In genomic region chr2:154603682-154604081, GRCh38 we compare ENCODE assay signal across 19 cellular contexts.
A peak's percentile ranks its signal among the peaks of the same experiment; 100 is the strongest.
DNase-seq lines count a peak whose midpoint lies in the region; ATAC-seq, FAIRE-seq and TF ChIP-seq lines count a peak whose summit lies in the region.
"Had no signal": no experiment of that assay in that cellular context is flagged by ENCODE, and none has a peak within 500 bp of the region (broad histone marks: within the 10 kb centered on the region; RNA-seq: fewer than 3 reads in every experiment).

No MANE protein-coding gene starts in this region.

- no peak overlapping the region for H2BK20ac ChIP-seq in H1 (ENCODE audit: low read length)

- H2AFZ ChIP-seq in HepG2 (ENCODE audit: low read length), result no peak overlapping the region
- peak overlapping the region; percentile 34; the same call in 1 of the 2 replicates for H2AFZ ChIP-seq in H1 (ENCODE audit: low read length)

- no peak overlapping the region for H3K14ac ChIP-seq in H1 (ENCODE audit: insufficient read length)

- TF ChIP-seq RAD21 in HepG2 (CRISPR knock-in tag; IDR thresholded peaks at IDR 0.05) (no peak), H1 (IDR thresholded peaks at IDR 0.05 in 1 of 2, conservative IDR thresholded peaks at IDR 0.05 in 1 of 2; ENCODE audit: low read depth in 2 of 2, low read length in 2 of 2) (no peak; a peak in 1 of 4 replicates)

- H3K36me3 ChIP-seq in HepG2 (replicated peaks in 1 of 2; ENCODE audit: control insufficient read depth in 1 of 2, insufficient read depth in 2 of 2, low read length in 2 of 2), result no peaks in the 10 kb centered on the region
- H3K36me3 ChIP-seq in right lobe of liver, result no peaks in the 10 kb centered on the region
- no peaks in the 10 kb centered on the region for H3K36me3 ChIP-seq in H1 (ENCODE audit: control insufficient read depth in 2 of 4, insufficient read depth in 4 of 4, low read length in 3 of 4)
- H3K36me3 ChIP-seq in gastroesophageal sphincter, result no peaks in the 10 kb centered on the region
- H3K36me3 ChIP-seq: BLaER1 had no signal

- H4K8ac ChIP-seq in H1 (ENCODE audit: extremely low read depth, insufficient read depth, low read length), result no peak overlapping the region

- no peak overlapping the region for H4K5ac ChIP-seq in H1 (ENCODE audit: insufficient read length, low read depth, low read length)

- no peaks in the 10 kb centered on the region for H4K20me1 ChIP-seq in HepG2 (ENCODE audit: insufficient read depth, low read length)
- H4K20me1 ChIP-seq in H1 (replicated peaks in 1 of 2; ENCODE audit: control insufficient read depth in 1 of 2, insufficient read depth in 2 of 2, low read length in 2 of 2), result no peaks in the 10 kb centered on the region
- H4K20me1 ChIP-seq: BLaER1 had no signal

- H2BK120ac ChIP-seq in H1 (replicated peaks; ENCODE audit: low read depth, low read length), result no peak overlapping the region

- in situ Hi-C loops in HepG2 (cut with HindIII; ENCODE audit: extremely low pct_ligation_motif_present, low pct_unique_long_range_greater_than_20kb), result no loop called here

- FAIRE-seq in HepG2 (lab: Jason Lieb, UNC) (no peak), H1 (lab: Jason Lieb, UNC) (no peak)
- FAIRE-seq: GM12878, H54, K562 had no signal

- POLR2A ChIA-PET in HepG2 (lab: Yijun Ruan, JAX), result no interaction called here
- POLR2A ChIA-PET in H1 (lab: Charles Lee; ENCODE audit: partially characterized antibody), result no interaction called here

- no peak overlapping the region for H2BK15ac ChIP-seq in H1 (ENCODE audit: low read length)

- H3K18ac ChIP-seq in H1 (ENCODE audit: extremely low read depth, low read length), result no peak overlapping the region

- no peak overlapping the region for H2AK5ac ChIP-seq in H1 (ENCODE audit: low read depth, low read length)

- no peak overlapping the region for H3K4ac ChIP-seq in H1 (replicated peaks; ENCODE audit: insufficient read length, low read depth, low read length)

- H3K4me2 ChIP-seq in HepG2 (ENCODE audit: low read depth, low read length) (no peak overlapping the region), H1 (ENCODE audit: insufficient read depth in 1 of 2, low read depth in 2 of 2, low read length in 2 of 2) (no peak overlapping the region)
- H3K4me2 ChIP-seq: BLaER1 had no signal

- TF ChIP-seq POLR2A in HepG2 (IDR thresholded peaks at IDR 0.05; ENCODE audit: insufficient read depth in 1 of 2, low read depth in 2 of 2, low read length in 2 of 2), result no peak
- TF ChIP-seq POLR2A in right lobe of liver (IDR thresholded peaks at IDR 0.05), result no peak
- no peak for TF ChIP-seq POLR2A in H1 (IDR thresholded peaks at IDR 0.05; ENCODE audit: control extremely low read depth in 1 of 2, low read depth in 2 of 2, low read length in 2 of 2)
- no peak for TF ChIP-seq POLR2A in gastroesophageal sphincter (IDR thresholded peaks at IDR 0.05)

- H2BK5ac ChIP-seq in H1 (ENCODE audit: low read depth, low read length), result no peak overlapping the region

- BruUV-seq in HepG2 (replicated peaks; lab: Mats Ljungman, UMichigan), result no TSS peak

- H3K56ac ChIP-seq in H1 (replicated peaks; ENCODE audit: insufficient read length, low read depth, low read length), result no peak overlapping the region

- no peaks in the 10 kb centered on the region for H3K9me3 ChIP-seq in HepG2 (ENCODE audit: low read length)
- H3K9me3 ChIP-seq in right lobe of liver, result no peaks in the 10 kb centered on the region
- H3K9me3 ChIP-seq in H1 (ENCODE audit: insufficient read depth in 2 of 2, low read depth in 1 of 2, low read length in 1 of 2), result no peaks in the 10 kb centered on the region
- H3K9me3 ChIP-seq in gastroesophageal sphincter, result no peaks in the 10 kb centered on the region
- H3K9me3 ChIP-seq: BLaER1 had no signal

- H3K27me3 ChIP-seq in HepG2 (ENCODE audit: control insufficient read depth in 1 of 2, insufficient read depth in 2 of 2, low read length in 2 of 2), result no peaks in the 10 kb centered on the region
- H3K27me3 ChIP-seq in right lobe of liver, result no peaks in the 10 kb centered on the region
- H3K27me3 ChIP-seq in H1 (replicated peaks in 1 of 4; ENCODE audit: control insufficient read depth in 3 of 4, extremely low read depth in 1 of 4, insufficient read depth in 3 of 4, low read length in 3 of 4), result no peaks in the 10 kb centered on the region
- no peaks in the 10 kb centered on the region for H3K27me3 ChIP-seq in gastroesophageal sphincter
- H3K27me3 ChIP-seq: BLaER1 had no signal

- no peak overlapping the region for H3K4me3 ChIP-seq in HepG2 (replicated peaks in 1 of 3; ENCODE audit: insufficient read depth in 1 of 3, low read depth in 2 of 3, low read length in 3 of 3)
- H3K4me3 ChIP-seq in right lobe of liver, result no peak overlapping the region
- H3K4me3 ChIP-seq in H1 (ENCODE audit: extremely low read depth in 1 of 4, insufficient read depth in 2 of 4, low read depth in 3 of 4, low read length in 4 of 4), result no peak overlapping the region
- H3K4me3 ChIP-seq in gastroesophageal sphincter, result no peak overlapping the region
- H3K4me3 ChIP-seq: BLaER1, GM12878, K562 had no signal

- DNase-seq in HepG2 (ENCODE audit: low spot score) (no peak), right lobe of liver (no peak), H1 (ENCODE audit: low read depth in 1 of 2, low spot score in 2 of 2) (no peak), iPS-NIHi11 (ENCODE audit: low spot score) (peak; percentile 14), NCI-H82 treated with DMSO at 0.1 percent for 48 hours (lab: John Stamatoyannopoulos, UW; ENCODE audit: unreplicated experiment) (no peak)
- DNase-seq: 8988T; CD4-positive, alpha-beta memory T cell; DMS153; DND-41; EL; HFFc6; IMR-90 had no signal

- H3K4me1 ChIP-seq in HepG2 (ENCODE audit: insufficient read depth, low read length) (no peaks in the 10 kb centered on the region; the same call in 1 of the 2 replicates), right lobe of liver (peaks cover 0 to 16% (median 5%) of the 10 kb centered on the region in 4 donors), H1 (replicated peaks in 1 of 4; ENCODE audit: control insufficient read depth in 3 of 4, insufficient read depth in 4 of 4, low read length in 3 of 4) (no peaks in the 10 kb centered on the region), gastroesophageal sphincter (no peaks in the 10 kb centered on the region)
- H3K4me1 ChIP-seq: BLaER1 had no signal

- no peak overlapping the region for H2BK12ac ChIP-seq in H1 (ENCODE audit: low read depth, low read length)

- H3K27ac ChIP-seq in HepG2 (ENCODE audit: extremely low read length, insufficient read depth, low read length) (no peak overlapping the region), right lobe of liver (no peak overlapping the region), H1 (ENCODE audit: low read depth, low read length) (no peak overlapping the region), gastroesophageal sphincter (no peak overlapping the region)
- H3K27ac ChIP-seq: BLaER1 had no signal

- CTCF ChIA-PET in HepG2 (lab: Yijun Ruan, JAX; ENCODE audit: low intra/inter-chr PET ratio, low total read pairs) (no interaction called here), H1 (lab: Charles Lee; ENCODE audit: partially characterized antibody) (interaction anchor here (0.8 to 1.7 kb wide), 4 partner anchors 13 to 76 kb away, joined by 3 to 7 read pairs (median 3); no protein-coding TSS in a partner anchor)

- no peak overlapping the region for H3K23ac ChIP-seq in H1 (ENCODE audit: insufficient read length)

- H3K79me1 ChIP-seq in H1 (ENCODE audit: low read depth, low read length), result no peaks in the 10 kb centered on the region

- H3K9ac ChIP-seq in HepG2 (ENCODE audit: insufficient read depth, low read depth, low read length) (no peak overlapping the region), H1 (replicated peaks in 1 of 4; ENCODE audit: extremely low read depth in 1 of 4, low read depth in 3 of 4, low read length in 3 of 4) (no peak overlapping the region)
- H3K9ac ChIP-seq: BLaER1 had no signal

- no peaks in the 10 kb centered on the region for H3K23me2 ChIP-seq in H1 (ENCODE audit: low read depth, low read length)

- peak; percentile 56; the same call in 1 of the 3 replicates for ATAC-seq in HepG2
- no peak for ATAC-seq in right lobe of liver
- no peak for ATAC-seq in gastroesophageal sphincter
- no peak for ATAC-seq in HG02938 (IDR thresholded peaks at IDR 0.05; ENCODE audit: unreplicated experiment)
- ATAC-seq: GM12878, HCT116, K562 had no signal

- no peak for TF ChIP-seq EP300 in HepG2 (IDR thresholded peaks at IDR 0.05; ENCODE audit: low read depth in 2 of 2, low read length in 2 of 2)
- no peak for TF ChIP-seq EP300 in HepG2 (CRISPR knock-in tag; IDR thresholded peaks at IDR 0.05; ENCODE audit: borderline replicate concordance)
- TF ChIP-seq EP300 in H1 (IDR thresholded peaks at IDR 0.05; ENCODE audit: borderline replicate concordance in 1 of 2, low read depth in 2 of 2, low read length in 2 of 2), result no peak
- TF ChIP-seq EP300 in gastroesophageal sphincter (IDR thresholded peaks at IDR 0.05), result no peak

- no peak overlapping the region for H4K91ac ChIP-seq in H1 (replicated peaks; ENCODE audit: insufficient read length, low read length)

- intact Hi-C loops in HepG2 (cut with micrococcal nuclease; ENCODE audit: unreplicated experiment) (no loop called here), right lobe of liver (cut with DNase I) (no loop called here)

- TF ChIP-seq CTCF in HepG2 (CRISPR knock-in tag; IDR thresholded peaks at IDR 0.05) (no peak), right lobe of liver (IDR thresholded peaks at IDR 0.05) (no peak), H1 (IDR thresholded peaks at IDR 0.05; ENCODE audit: control extremely low read depth in 1 of 3, insufficient read depth in 1 of 3, low read depth in 1 of 3, low read length in 3 of 3) (peak; percentile 16 to 35 (median 19)), gastroesophageal sphincter (IDR thresholded peaks at IDR 0.05) (no peak)

- no peaks in the 10 kb centered on the region for H3K79me2 ChIP-seq in HepG2 (ENCODE audit: insufficient read depth, low read length)
- H3K79me2 ChIP-seq in H1 (ENCODE audit: control insufficient read depth in 1 of 2, insufficient read depth in 2 of 2, low read length in 2 of 2), result no peaks in the 10 kb centered on the region

TF ChIP-seq in HepG2, 621 proteins besides CTCF, POLR2A, EP300 and RAD21 (continues in another document):
- no peak for TF ChIP-seq MIXL1 (CRISPR knock-in tag; IDR thresholded peaks at IDR 0.05)
- no peak for TF ChIP-seq HNRNPL (IDR thresholded peaks at IDR 0.05; ENCODE audit: low read depth, low read length)
- no peak for TF ChIP-seq ZNF724P (CRISPR knock-in tag; IDR thresholded peaks at IDR 0.05; ENCODE audit: borderline replicate concordance)
- no peak for TF ChIP-seq NBN (conservative IDR thresholded peaks at IDR 0.05)
- no peak for TF ChIP-seq ZNF3 (CRISPR knock-in tag; IDR thresholded peaks at IDR 0.05)
- TF ChIP-seq ZNF607 (CRISPR knock-in tag; IDR thresholded peaks at IDR 0.05; ENCODE audit: borderline replicate concordance), result no peak

TF ChIP-seq in H1, 55 proteins besides CTCF, POLR2A, EP300 and RAD21 (continues in another document):
- TF ChIP-seq, protein P1, sequence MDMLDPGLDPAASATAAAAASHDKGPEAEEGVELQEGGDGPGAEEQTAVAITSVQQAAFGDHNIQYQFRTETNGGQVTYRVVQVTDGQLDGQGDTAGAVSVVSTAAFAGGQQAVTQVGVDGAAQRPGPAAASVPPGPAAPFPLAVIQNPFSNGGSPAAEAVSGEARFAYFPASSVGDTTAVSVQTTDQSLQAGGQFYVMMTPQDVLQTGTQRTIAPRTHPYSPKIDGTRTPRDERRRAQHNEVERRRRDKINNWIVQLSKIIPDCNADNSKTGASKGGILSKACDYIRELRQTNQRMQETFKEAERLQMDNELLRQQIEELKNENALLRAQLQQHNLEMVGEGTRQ (IDR thresholded peaks at IDR 0.05; ENCODE audit: low read length), result no peak

Comparison
In these comparisons a context has a peak if more than half of its experiments do, and no peak if none do; other contexts are left out.
1. CTCF ChIP-seq: peak in H1 (3 of 3); none in HepG2 (single experiment), right lobe of liver (0 of 4) and gastroesophageal sphincter (0 of 4).
2. Of the 41 proteins assayed by ChIP-seq in both HepG2 and H1: peak only in HepG2: none; only in H1: CTCF; in both: none; in neither: 40.